In the genomic region with DNA sequence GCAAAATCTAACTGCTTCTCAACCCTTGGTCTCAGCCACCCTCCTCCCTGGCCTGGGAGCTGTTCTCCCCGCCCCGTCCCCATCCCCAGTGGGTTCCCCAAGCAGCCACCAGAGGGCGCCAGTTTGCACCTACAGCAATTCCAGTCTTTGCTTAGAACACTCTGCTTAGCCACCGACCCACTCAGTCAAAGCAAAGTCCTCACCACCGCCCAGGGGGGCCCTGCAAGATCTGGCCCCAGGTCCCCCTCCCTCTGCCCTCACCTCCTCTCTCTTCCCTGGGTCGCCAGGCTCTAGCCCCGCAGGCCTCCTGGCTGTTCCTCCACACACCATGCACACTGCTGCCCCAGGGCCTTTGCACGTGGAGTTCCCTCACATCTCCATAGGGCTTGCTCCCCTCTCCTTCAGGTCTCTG, we compare ENCODE assay signal across 9 cellular contexts. TPM values are rescaled to one million over a fixed set of nuclear protein-coding genes. Genes with fewer than 3 reads are reported as not detected.
A peak's percentile ranks its signal among the peaks of the same experiment; 100 is the strongest.
DNase-seq lines count a peak whose midpoint lies in the region; ATAC-seq and TF ChIP-seq lines count a peak whose summit lies in the region.
"Had no signal": no experiment of that assay in that cellular context is flagged by ENCODE, and none has a peak within 500 bp of the region (broad histone marks: within the 10 kb centered on the region; RNA-seq: fewer than 3 reads in every experiment).

No MANE protein-coding gene starts in this region.

- H3K27me3 ChIP-seq in DOHH2 (ENCODE audit: control insufficient read depth, low read length) (no peaks in the 10 kb centered on the region), adrenal gland (no peaks in the 10 kb centered on the region)

- no peak for ATAC-seq in HG02642 (IDR thresholded peaks at IDR 0.05; ENCODE audit: poor library complexity, unreplicated experiment)
- no peak for ATAC-seq in GM18873 (IDR thresholded peaks at IDR 0.05; ENCODE audit: low FRiP score, unreplicated experiment)

- 44 to 47% (median 46%) methylated on average over 8 of the region's 8 CpGs for WGBS in adrenal gland, 4 donors

- H4K20me1 ChIP-seq in DOHH2 (ENCODE audit: control insufficient read depth, insufficient read depth, low read depth, low read length), result 0 out of 2 replicates have a peak, but pooled peaks cover 4% of the 10 kb centered on the region

- no peaks in the 10 kb centered on the region for H3K9me2 ChIP-seq in DOHH2 (replicated peaks; ENCODE audit: control insufficient read depth, low read length)

- TF ChIP-seq CTCF in DOHH2 (IDR thresholded peaks at IDR 0.05; ENCODE audit: low read depth, low read length, poor library complexity, severe bottlenecking), result peak; percentile 97
- TF ChIP-seq CTCF in adrenal gland (IDR thresholded peaks at IDR 0.05), result peak; percentile 57 to 78 (median 70)

- H3K9me3 ChIP-seq in DOHH2 (ENCODE audit: control insufficient read depth, insufficient read depth, low read length), result no peaks in the 10 kb centered on the region
- no peaks in the 10 kb centered on the region for H3K9me3 ChIP-seq in adrenal gland (replicated peaks in 1 of 3)

- H3K79me2 ChIP-seq in DOHH2 (ENCODE audit: control insufficient read depth, low read length), result no peaks in the 10 kb centered on the region

- H3K27ac ChIP-seq in DOHH2 (ENCODE audit: low read depth, low read length), result no peak overlapping the region
- H3K27ac ChIP-seq in adrenal gland, result no peak overlapping the region

- H3K4me2 ChIP-seq in DOHH2 (ENCODE audit: low read length), result no peak overlapping the region

- H3K4me3 ChIP-seq in DOHH2 (ENCODE audit: low read length), result no peak overlapping the region
- H3K4me3 ChIP-seq in adrenal gland, result no peak overlapping the region

- no peak for TF ChIP-seq POLR2A in adrenal gland (IDR thresholded peaks at IDR 0.05)

- H3K4me1 ChIP-seq in DOHH2 (ENCODE audit: control insufficient read depth, low read length) (no peaks in the 10 kb centered on the region), adrenal gland (replicated peaks in 1 of 2) (peaks cover 9% of the 10 kb centered on the region in 2 donors)

- no peaks in the 10 kb centered on the region for H3F3A ChIP-seq in DOHH2 (ENCODE audit: control insufficient read depth, insufficient read depth)

- DNase-seq in LHCN-M2 (ENCODE audit: low read depth) (peak; percentile 35), T-helper 1 cell (peak; percentile 41 to 74 (median 63)), adrenal gland (peak; percentile 70 to 88 (median 76)), hepatic stellate cell (ENCODE audit: low spot score) (peak; percentile 77)
- peak; percentile 59 to 76 for DNase-seq in stimulated activated CD4-positive, alpha-beta T cell treated with anti-CD3 and anti-CD28 coated beads, Interleukin-15, amount 100 ng/mL, for 1 hour (ENCODE audit: low read depth in 1 of 2, low spot score in 1 of 2)

- H3K36me3 ChIP-seq in DOHH2 (ENCODE audit: control insufficient read depth, low read length) (no peaks in the 10 kb centered on the region), adrenal gland (replicated peaks in 1 of 2) (no peaks in the 10 kb centered on the region)

- intact Hi-C loops in adrenal gland (cut with DNase I), result no loop called here

RNA-seq across cellular contexts. Expression of gene TMEM143, which starts 12.4 kb away (rescaled TPM):
- total RNA-seq in LHCN-M2 (2014; rRNA removed), result 7.3 and 7.6 TPM in 2 replicates
- 5.8 TPM for polyA plus RNA-seq in LHCN-M2 (2012)
- 10 to 100 TPM in 6 of 8 donors, 1 to 10 TPM in 2; 3.3 to 26.3 (median 12.7) TPM for total RNA-seq in adrenal gland
- polyA plus RNA-seq in adrenal gland, result 10 to 100 TPM in 2 of 3 donors, 1 to 10 TPM in 1; 9.6 to 26.5 (median 20.1) TPM

RNA-seq across cellular contexts. Expression of gene SYNGR4, which starts 12.8 kb away (rescaled TPM):
- total RNA-seq in LHCN-M2 (2014; rRNA removed), result not detected in 2 replicates
- polyA plus RNA-seq in LHCN-M2 (2012), result not detected
- total RNA-seq in adrenal gland, result not detected
- polyA plus RNA-seq in adrenal gland, result under 1 TPM in 1 of 3 donors, not detected in 2; 0.13 TPM
- total RNA-seq: activated CD8-positive, alpha-beta memory T cell treated with anti-CD3 and anti-CD28 coated beads for 36 hours had no signal

RNA-seq across cellular contexts. Expression of gene EMP3, which starts 26.0 kb away (rescaled TPM):
- 184 and 258 TPM in 2 replicates for total RNA-seq in LHCN-M2 (2014; rRNA removed)
- 937 TPM for polyA plus RNA-seq in LHCN-M2 (2012)
- 100 to 1,000 TPM in 4 of 8 donors, 10 to 100 TPM in 4; 20.6 to 118 (median 103) TPM for total RNA-seq in adrenal gland
- polyA plus RNA-seq in adrenal gland, result 100 to 1,000 TPM in 2 of 3 donors, 10 to 100 TPM in 1; 63.9 to 409 (median 315) TPM

RNA-seq across cellular contexts. Expression of gene KDELR1, which starts 40.0 kb away (rescaled TPM):
- total RNA-seq in LHCN-M2 (2014; rRNA removed) (115 and 121 TPM in 2 replicates), adrenal gland (100 to 1,000 TPM in 7 of 8 donors, 10 to 100 TPM in 1; 67.2 to 201 (median 170) TPM)
- 271 TPM for polyA plus RNA-seq in LHCN-M2 (2012)
- 100 to 1,000 TPM; 110 to 146 (median 126) TPM for polyA plus RNA-seq in adrenal gland

RNA-seq across cellular contexts. Expression of gene GRIN2D, which starts 42.1 kb away (rescaled TPM):
- total RNA-seq in LHCN-M2 (2014; rRNA removed), result not detected in 2 replicates
- 0.17 TPM for polyA plus RNA-seq in LHCN-M2 (2012)
- 1 to 10 TPM in 3 of 8 donors, under 1 TPM in 5; 0.12 to 1.8 (median 0.77) TPM for total RNA-seq in adrenal gland
- polyA plus RNA-seq in adrenal gland, result 1 to 10 TPM in 1 of 3 donors, under 1 TPM in 2; 0.11 to 1.0 (median 0.64) TPM
